ENCODE assay signal across 22 cellular contexts in the genomic region with DNA sequence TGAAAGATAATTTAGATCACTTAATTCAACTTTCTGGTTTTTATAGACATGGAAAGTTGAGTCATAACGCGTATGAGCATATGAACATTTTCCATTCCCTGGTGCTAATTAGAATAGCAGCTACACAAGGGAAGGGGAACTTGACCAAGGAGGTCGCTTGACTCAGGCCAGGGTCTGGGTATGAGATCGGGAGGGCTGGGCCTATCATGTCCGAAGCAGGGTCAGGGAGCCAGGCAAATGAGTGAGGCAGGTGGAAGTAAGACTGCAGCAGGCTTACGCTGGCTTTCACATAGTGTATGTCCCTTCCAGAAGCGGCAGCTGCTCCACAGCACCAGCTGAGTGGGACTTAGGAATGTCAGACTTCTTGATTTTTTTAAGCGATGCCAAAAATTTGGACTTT. TPM values are rescaled to one million over a fixed set of nuclear protein-coding genes. Genes with fewer than 3 reads are reported as not detected.
DNase-seq lines count a peak whose midpoint lies in the region; ATAC-seq lines count a peak whose summit lies in the region.
"Had no signal": no experiment of that assay in that cellular context is flagged by ENCODE, and none has a peak within 500 bp of the region (broad histone marks: within the 10 kb centered on the region; RNA-seq: fewer than 3 reads in every experiment).

No MANE protein-coding gene starts in this region.

- no peak for ATAC-seq in activated T-cell treated with anti-CD3 and anti-CD28 coated beads, Interleukin-2, amount 50 U/mL, for 72 hours (replicated peaks in 1 of 2)
- ATAC-seq: left lung had no signal

- no peak overlapping the region for H3K27ac ChIP-seq in neuronal stem cell (replicated peaks; ENCODE audit: low read length)
- H3K27ac ChIP-seq: Peyer's patch, testis had no signal

- H3K4me1 ChIP-seq in neuronal stem cell (ENCODE audit: control insufficient read depth in 2 of 2, insufficient read depth in 1 of 2, low read depth in 1 of 2, low read length in 2 of 2) = peaks cover 0 to 4% of the 10 kb centered on the region in 2 donors
- H3K4me1 ChIP-seq: Peyer's patch had no signal

- no peaks in the 10 kb centered on the region for H3K9me3 Mint-ChIP-seq in activated T-cell treated with anti-CD3 and anti-CD28 coated beads, Interleukin-2, amount 50 U/mL, for 72 hours

- peak; percentile 19 for DNase-seq in stimulated activated CD4-positive, alpha-beta T cell treated with anti-CD3 and anti-CD28 coated beads, Interleukin-1b, Interleukin-23, amount 100 ng/mL, for 48 hours
- DNase-seq in stimulated activated CD4-positive, alpha-beta T cell treated with anti-CD3 and anti-CD28 coated beads, Interleukin-2, amount 100 ng/mL, for 48 hours = no peak
- no peak for DNase-seq in activated T-cell treated with anti-CD3 and anti-CD28 coated beads, Interleukin-2, amount 50 U/mL, for 72 hours
- DNase-seq in neuronal stem cell (ENCODE audit: low spot score) (no peak), SIG-M5 treated with dmso at 0.1 percent for 504 hours (lab: John Stamatoyannopoulos, UW; ENCODE audit: unreplicated experiment) (no peak), NCI-H748 treated with DMSO at 0.1 percent for 48 hours (lab: John Stamatoyannopoulos, UW) (no peak), NCI-H187 (lab: John Stamatoyannopoulos, UW) (no peak)
- DNase-seq: Calu3, DMS79 treated with DMSO at 0.1 percent for 48 hours, GF-D8, KBM-7, left lung, mesendoderm, NCI-H2029 treated with DMSO at 0.1 percent for 48 hours, NCI-H69, occipital lobe, Peyer's patch, SHP77 treated with DMSO at 0.1 percent for 48 hours, small intestine, T1000, testis had no signal

- H3K18ac ChIP-seq in neuronal stem cell (ENCODE audit: low read length) = no peak overlapping the region

- H3K27ac Mint-ChIP-seq in activated T-cell treated with anti-CD3 and anti-CD28 coated beads, Interleukin-2, amount 50 U/mL, for 72 hours = peak overlapping the region; percentile 55

- no CpG with 5 or more reads among the region's 8 CpGs for WGBS in neuronal stem cell (ENCODE audit: extremely low coverage in 2 of 2, insufficient read length in 2 of 2, insufficient replicate concordance in 1 of 2), 2 donors

- no peak overlapping the region for H2BK15ac ChIP-seq in neuronal stem cell (ENCODE audit: low read length)

- no peak overlapping the region for H3K23ac ChIP-seq in neuronal stem cell (ENCODE audit: low read depth, low read length, poor library complexity)

- H3K27me3 ChIP-seq in neuronal stem cell (ENCODE audit: control insufficient read depth in 3 of 3, insufficient read depth in 3 of 3, low read depth in 1 of 3, low read length in 3 of 3) = no peaks in the 10 kb centered on the region
- H3K27me3 ChIP-seq: left lung, Peyer's patch, testis had no signal

- H3K4me3 ChIP-seq in neuronal stem cell (ENCODE audit: low read length in 2 of 2) = no peak overlapping the region
- H3K4me3 ChIP-seq: HAP-1, left lung, Peyer's patch, testis had no signal

- H3K4me3 Mint-ChIP-seq in activated T-cell treated with anti-CD3 and anti-CD28 coated beads, Interleukin-2, amount 50 U/mL, for 72 hours = peak overlapping the region in 1 of 2 donors; percentile 37

- peaks cover 0 to 5% of the 10 kb centered on the region in 2 donors for H3K9me3 ChIP-seq in neuronal stem cell (replicated peaks in 1 of 2; ENCODE audit: control insufficient read depth in 2 of 2, insufficient read depth in 1 of 2, low read depth in 1 of 2, low read length in 2 of 2)
- H3K9me3 ChIP-seq: HAP-1, left lung, Peyer's patch, testis had no signal

- no peak overlapping the region for H3K14ac ChIP-seq in neuronal stem cell (ENCODE audit: low read length)

- H2BK12ac ChIP-seq in neuronal stem cell (ENCODE audit: low read length) = no peak overlapping the region

- H3K9ac ChIP-seq in neuronal stem cell (ENCODE audit: low read depth, low read length, poor library complexity) = peak overlapping the region; percentile 40

- peaks cover 39% of the 10 kb centered on the region for H3K4me1 Mint-ChIP-seq in activated T-cell treated with anti-CD3 and anti-CD28 coated beads, Interleukin-2, amount 50 U/mL, for 72 hours (ENCODE audit: low read depth)

- H3K36me3 ChIP-seq in neuronal stem cell (replicated peaks in 1 of 2; ENCODE audit: control insufficient read depth in 2 of 2, insufficient read depth in 2 of 2, low read length in 2 of 2) = peaks cover 0 to 1% of the 10 kb centered on the region in 2 donors
- H3K36me3 ChIP-seq: HAP-1, left lung, Peyer's patch had no signal

- no peaks in the 10 kb centered on the region for H3K79me1 ChIP-seq in neuronal stem cell (ENCODE audit: low read depth, low read length)

- no peak overlapping the region for H4K91ac ChIP-seq in neuronal stem cell (ENCODE audit: low read depth, low read length, poor library complexity)

- H3K4ac ChIP-seq in neuronal stem cell (ENCODE audit: low read length) = no peak overlapping the region

- no peaks in the 10 kb centered on the region for H3K27me3 Mint-ChIP-seq in activated T-cell treated with anti-CD3 and anti-CD28 coated beads, Interleukin-2, amount 50 U/mL, for 72 hours (ENCODE audit: low read depth)

- no peak overlapping the region for H4K8ac ChIP-seq in neuronal stem cell (ENCODE audit: low read depth, low read length)

- no peak overlapping the region for H2AK5ac ChIP-seq in neuronal stem cell (ENCODE audit: low read depth, low read length)

- no peak overlapping the region for H2BK120ac ChIP-seq in neuronal stem cell (ENCODE audit: low read depth, low read length)

- H3K4me2 ChIP-seq in neuronal stem cell (ENCODE audit: insufficient read depth, low read length, poor library complexity, severe bottlenecking) = no peak overlapping the region

- peaks cover 5 to 11% of the 10 kb centered on the region in 2 donors for H3K36me3 Mint-ChIP-seq in activated T-cell treated with anti-CD3 and anti-CD28 coated beads, Interleukin-2, amount 50 U/mL, for 72 hours (ENCODE audit: insufficient read depth in 2 of 2)

- H2BK5ac ChIP-seq in neuronal stem cell (ENCODE audit: low read length) = no peak overlapping the region

- no peak overlapping the region for H2AFZ ChIP-seq in neuronal stem cell (ENCODE audit: low read length)

RNA-seq across cellular contexts. Expression of gene RALB, which starts 14.7 kb away (rescaled TPM):
- total RNA-seq in activated T-cell treated with anti-CD3 and anti-CD28 coated beads, Interleukin-2, amount 50 U/mL, for 72 hours = 10 to 100 TPM; 52.9 to 53.1 TPM
- 43.4 TPM for polyA plus RNA-seq in neuronal stem cell (2013, experiment 1 of 2)
- 44.2 TPM for polyA plus RNA-seq in neuronal stem cell (2013, experiment 2 of 2)

RNA-seq across cellular contexts. Expression of gene TMEM185B, which starts 44.1 kb away (rescaled TPM):
- 10 to 100 TPM; 20.9 to 21.1 TPM for total RNA-seq in activated T-cell treated with anti-CD3 and anti-CD28 coated beads, Interleukin-2, amount 50 U/mL, for 72 hours
- 14.5 TPM for polyA plus RNA-seq in neuronal stem cell (2013, experiment 1 of 2)
- 14.5 TPM for polyA plus RNA-seq in neuronal stem cell (2013, experiment 2 of 2)
